17 cellular contexts compared by ENCODE assay signal in genomic region chr16:16933861-16934260, GRCh38.
DNase-seq lines count a peak whose midpoint lies in the region; TF ChIP-seq lines count a peak whose summit lies in the region.
"Had no signal": no experiment of that assay in that cellular context is flagged by ENCODE, and none has a peak within 500 bp of the region (broad histone marks: within the 10 kb centered on the region; RNA-seq: fewer than 3 reads in every experiment).

No MANE protein-coding gene starts in this region.

- peaks cover 30% of the 10 kb centered on the region for H3K4me1 Mint-ChIP-seq in endodermal cell

- peak; percentile 61 for TF ChIP-seq CTCF in endodermal cell (conservative IDR thresholded peaks at IDR 0.05)

- peaks cover 7% of the 10 kb centered on the region for H3K9me3 ChIP-seq in endodermal cell (ENCODE audit: control insufficient read depth, low read length)
- H3K9me3 ChIP-seq: Caco-2 had no signal

- no peak overlapping the region for H2BK15ac ChIP-seq in mesendoderm (replicated peaks; ENCODE audit: low read depth)

- H3K4me3 Mint-ChIP-seq in endodermal cell = no peak overlapping the region
- H3K4me3 Mint-ChIP-seq: CD14-positive monocyte; CD8-positive, alpha-beta T cell; HFFc6 had no signal

- H3K9ac ChIP-seq in endodermal cell (ENCODE audit: extremely low read depth, low read length, poor library complexity, severe bottlenecking) (no peak overlapping the region), mesendoderm (ENCODE audit: low read length) (no peak overlapping the region)
- H3K9ac ChIP-seq: GM23248 had no signal

- H3K4me1 ChIP-seq in endodermal cell (ENCODE audit: control insufficient read depth, insufficient read depth, low read length) = peaks cover 10% of the 10 kb centered on the region
- H3K4me1 ChIP-seq in mesendoderm (ENCODE audit: control insufficient read depth, low read depth, low read length) = peaks cover 10% of the 10 kb centered on the region
- H3K4me1 ChIP-seq: Caco-2 had no signal

- no peaks in the 10 kb centered on the region for H3K79me1 ChIP-seq in mesendoderm (ENCODE audit: low read length)

- no peak overlapping the region for H3K56ac ChIP-seq in mesendoderm (ENCODE audit: low read length)

- no peak overlapping the region for H2BK5ac ChIP-seq in mesendoderm (ENCODE audit: low read length)

- no peaks in the 10 kb centered on the region for H3K36me3 Mint-ChIP-seq in endodermal cell (ENCODE audit: low read depth)
- H3K36me3 Mint-ChIP-seq: CD14-positive monocyte; CD8-positive, alpha-beta T cell had no signal

- H4K5ac ChIP-seq in mesendoderm (ENCODE audit: low read length) = no peak overlapping the region

- no peak overlapping the region for H3K4me2 ChIP-seq in mesendoderm (ENCODE audit: low read length)

- H3K27ac ChIP-seq in endodermal cell (ENCODE audit: low read depth, low read length) = no peak overlapping the region
- no peak overlapping the region for H3K27ac ChIP-seq in mesendoderm (ENCODE audit: low read depth, low read length)
- H3K27ac ChIP-seq: 22Rv1, GM23248 had no signal

- H2BK120ac ChIP-seq in mesendoderm (ENCODE audit: low read depth, low read length) = no peak overlapping the region

- no peaks in the 10 kb centered on the region for H3K27me3 ChIP-seq in endodermal cell (ENCODE audit: control insufficient read depth, insufficient read depth, low read length, poor library complexity, severe bottlenecking)
- H3K27me3 ChIP-seq in mesendoderm (ENCODE audit: insufficient read depth, low read length, poor library complexity) = no peaks in the 10 kb centered on the region

- no peak overlapping the region for H3K18ac ChIP-seq in mesendoderm (ENCODE audit: low read length)

- no peak overlapping the region for H2AK5ac ChIP-seq in mesendoderm (ENCODE audit: low read length)

- DNase-seq in NCI-H82 (lab: John Stamatoyannopoulos, UW) (peak; percentile 6), NCI-H82 treated with DMSO at 0.1 percent for 48 hours (lab: John Stamatoyannopoulos, UW; ENCODE audit: unreplicated experiment) (no peak), endodermal cell (peak; percentile 82), mesendoderm (peak; percentile 55), NCI-H524 (lab: John Stamatoyannopoulos, UW) (no peak), COLO829 (ENCODE audit: low spot score) (no peak)
- no peak for DNase-seq in stimulated activated CD4-positive, alpha-beta T cell treated with anti-CD3 and anti-CD28 coated beads, Interleukin-2, amount 100 ng/mL, for 48 hours
- DNase-seq: Caco-2; CD8-positive, alpha-beta T cell; DND-41; GF-D8; GM23248; HCEC 1CT; HFFc6; KBM-7 had no signal

- no peaks in the 10 kb centered on the region for H3K79me2 ChIP-seq in mesendoderm (ENCODE audit: control insufficient read depth, insufficient read depth, low read length)

- H3K23ac ChIP-seq in mesendoderm (ENCODE audit: low read length) = no peak overlapping the region

- peaks cover 2% of the 10 kb centered on the region for H3K27me3 Mint-ChIP-seq in endodermal cell (ENCODE audit: insufficient read depth)

- H4K8ac ChIP-seq in mesendoderm (ENCODE audit: low read depth, low read length) = no peak overlapping the region

- peaks cover 2% of the 10 kb centered on the region for H3K9me3 Mint-ChIP-seq in endodermal cell
- H3K9me3 Mint-ChIP-seq: CD8-positive, alpha-beta T cell had no signal

- H3K4ac ChIP-seq in mesendoderm (ENCODE audit: low read depth, low read length) = no peak overlapping the region

- H3K27ac Mint-ChIP-seq in endodermal cell = no peak overlapping the region
- H3K27ac Mint-ChIP-seq: CD8-positive, alpha-beta T cell; HFFc6 had no signal

- H3K4me3 ChIP-seq in endodermal cell (ENCODE audit: low read length) (no peak overlapping the region), mesendoderm (ENCODE audit: low read length) (no peak overlapping the region)
- H3K4me3 ChIP-seq: GM23248 had no signal

- WGBS in endodermal cell (ENCODE audit: insufficient coverage in 1 of 2, insufficient read length in 1 of 2), 2 experiments = 80 to 88% methylated on average over 1 to 2 of the region's 2 CpGs
- WGBS in mesendoderm (ENCODE audit: extremely low coverage, insufficient coverage, low lambda C conversion rate) = no CpG with 5 or more reads among the region's 2 CpGs

- H3K36me3 ChIP-seq in endodermal cell (ENCODE audit: control insufficient read depth, insufficient read depth, low read length) (no peaks in the 10 kb centered on the region), mesendoderm (ENCODE audit: control insufficient read depth, insufficient read depth, low read length) (no peaks in the 10 kb centered on the region)

Comparison
In these comparisons a context has a peak if more than half of its experiments do, and no peak if none do; other contexts are left out.
1. DNase-seq: peak in NCI-H82 (single experiment), endodermal cell (single experiment) and mesendoderm (single experiment); none in NCI-H82 treated with DMSO at 0.1 percent for 48 hours (single experiment), NCI-H524 (0 of 2), stimulated activated CD4-positive, alpha-beta T cell treated with anti-CD3 and anti-CD28 coated beads, Interleukin-2, amount 100 ng/mL, for 48 hours (0 of 2) and COLO829 (single experiment).